12 cellular contexts compared by ENCODE assay signal in genomic region chr12:104490221-104490620, GRCh38. TPM values are rescaled to one million over a fixed set of nuclear protein-coding genes. Genes with fewer than 3 reads are reported as not detected.
DNase-seq lines count a peak whose midpoint lies in the region; ATAC-seq and TF ChIP-seq lines count a peak whose summit lies in the region.
"Had no signal": no experiment of that assay in that cellular context is flagged by ENCODE, and none has a peak within 500 bp of the region (broad histone marks: within the 10 kb centered on the region; RNA-seq: fewer than 3 reads in every experiment).

No MANE protein-coding gene starts in this region.

- H3K36me3 Mint-ChIP-seq in CD4-positive, alpha-beta memory T cell, result peaks cover 0 to 20% of the 10 kb centered on the region in 2 donors
- H3K36me3 Mint-ChIP-seq in IgD-negative memory B cell (no peaks in the 10 kb centered on the region), naive B cell (peaks cover 12 to 13% of the 10 kb centered on the region in 2 donors)
- H3K36me3 Mint-ChIP-seq in activated CD4-positive, alpha-beta memory T cell treated with anti-CD3 and anti-CD28 coated beads, Interleukin-2, amount 10 ng/mL, durations not matched to agents 7 days and 5 days (ENCODE audit: low read depth), result peaks cover 67% of the 10 kb centered on the region

- no peak for DNase-seq in CD4-positive, alpha-beta memory T cell
- no peak for DNase-seq in activated CD4-positive, alpha-beta memory T cell treated with anti-CD3 and anti-CD28 coated beads, Interleukin-2, amount 10 ng/mL, durations not matched to agents 7 days and 5 days
- DNase-seq in naive B cell, result no peak
- no peak for DNase-seq in H4 (ENCODE audit: low spot score)
- no peak for DNase-seq in GM13977 (ENCODE audit: low spot score)
- DNase-seq: amygdala, esophagus squamous epithelium, hypothalamus, NCI-H446 treated with DMSO at 0.1 percent for 48 hours had no signal

- no peaks in the 10 kb centered on the region for H3K27me3 ChIP-seq in CD4-positive, alpha-beta memory T cell (ENCODE audit: insufficient read depth, low read length)
- H3K27me3 ChIP-seq: esophagus squamous epithelium had no signal

- no peaks in the 10 kb centered on the region for H3K9me3 Mint-ChIP-seq in CD4-positive, alpha-beta memory T cell
- no peaks in the 10 kb centered on the region for H3K9me3 Mint-ChIP-seq in IgD-negative memory B cell
- no peaks in the 10 kb centered on the region for H3K9me3 Mint-ChIP-seq in activated CD4-positive, alpha-beta memory T cell treated with anti-CD3 and anti-CD28 coated beads, Interleukin-2, amount 10 ng/mL, durations not matched to agents 7 days and 5 days
- H3K9me3 Mint-ChIP-seq in naive B cell, result no peaks in the 10 kb centered on the region

- H3K27me3 Mint-ChIP-seq in CD4-positive, alpha-beta memory T cell, result no peaks in the 10 kb centered on the region
- H3K27me3 Mint-ChIP-seq in IgD-negative memory B cell, result no peaks in the 10 kb centered on the region
- H3K27me3 Mint-ChIP-seq in activated CD4-positive, alpha-beta memory T cell treated with anti-CD3 and anti-CD28 coated beads, Interleukin-2, amount 10 ng/mL, durations not matched to agents 7 days and 5 days, result no peaks in the 10 kb centered on the region
- no peaks in the 10 kb centered on the region for H3K27me3 Mint-ChIP-seq in naive B cell

- no peak overlapping the region for H3K4me3 ChIP-seq in CD4-positive, alpha-beta memory T cell (ENCODE audit: low read length in 2 of 2)
- H3K4me3 ChIP-seq: coronary artery, esophagus squamous epithelium had no signal

- H3K4me1 Mint-ChIP-seq in CD4-positive, alpha-beta memory T cell, result peaks cover 78 to 97% (median 87%) of the 10 kb centered on the region in 4 donors
- H3K4me1 Mint-ChIP-seq in IgD-negative memory B cell, result peaks cover 64 to 72% (median 66%) of the 10 kb centered on the region in 3 donors
- peaks cover 91% of the 10 kb centered on the region for H3K4me1 Mint-ChIP-seq in activated CD4-positive, alpha-beta memory T cell treated with anti-CD3 and anti-CD28 coated beads, Interleukin-2, amount 10 ng/mL, durations not matched to agents 7 days and 5 days
- H3K4me1 Mint-ChIP-seq in naive B cell, result peaks cover 76 to 96% (median 93%) of the 10 kb centered on the region in 3 donors

- in situ Hi-C loops in GM13977 (cut with MboI; ENCODE audit: low pct_unique_long_range_greater_than_20kb, low sequenced_read_pairs, unreplicated experiment), result no loop called here

- no peaks in the 10 kb centered on the region for H3K9me3 ChIP-seq in CD4-positive, alpha-beta memory T cell (ENCODE audit: control insufficient read depth in 1 of 2, low read length in 2 of 2)
- H3K9me3 ChIP-seq: esophagus squamous epithelium had no signal

- peak overlapping the region in 6 of 8 donors; percentile 29 to 77 (median 59) for H3K4me3 Mint-ChIP-seq in CD4-positive, alpha-beta memory T cell
- H3K4me3 Mint-ChIP-seq in IgD-negative memory B cell, result peak overlapping the region in 3 of 4 donors; percentile 50 to 86 (median 71)
- no peak overlapping the region for H3K4me3 Mint-ChIP-seq in activated CD4-positive, alpha-beta memory T cell treated with anti-CD3 and anti-CD28 coated beads, Interleukin-2, amount 10 ng/mL, durations not matched to agents 7 days and 5 days
- peak overlapping the region; percentile 5 to 66 (median 50) for H3K4me3 Mint-ChIP-seq in naive B cell

- H3K36me3 ChIP-seq in CD4-positive, alpha-beta memory T cell (ENCODE audit: insufficient read depth, low read length), result no peaks in the 10 kb centered on the region
- H3K36me3 ChIP-seq: esophagus squamous epithelium had no signal

- POLR2A ChIA-PET in CD4-positive, alpha-beta memory T cell (lab: Charles Lee; ENCODE audit: partially characterized antibody), result interaction anchor here (0.9 to 1.9 kb wide), 3 partner anchors 12 to 68 kb away, joined by 3 to 11 read pairs (median 7); partner anchors contain the start of gene CHST11
- POLR2A ChIA-PET in activated CD4-positive, alpha-beta memory T cell treated with anti-CD3 and anti-CD28 coated beads, Interleukin-2, amount 10 ng/mL, durations not matched to agents 7 days and 5 days (lab: Charles Lee), result interaction anchor here (1.9 kb wide), 1 partner anchor 12 kb away, joined by 7 read pairs; no protein-coding TSS in a partner anchor

- ATAC-seq in naive B cell (ENCODE audit: low read depth in 2 of 2) (peak in 1 of 2 donors; percentile 16), GM18858 (IDR thresholded peaks at IDR 0.05; ENCODE audit: unreplicated experiment) (no peak)

- intact Hi-C loops in CD4-positive, alpha-beta memory T cell (cut with micrococcal nuclease), result loop anchor here (10.0 kb wide), 1 partner anchor 185 kb away; the partner anchor contains the start of gene EID3

- CTCF ChIA-PET in CD4-positive, alpha-beta memory T cell (lab: Charles Lee; ENCODE audit: partially characterized antibody), result interaction anchor here (1.0 to 1.2 kb wide), 2 partner anchors 12 to 33 kb away, joined by 3 read pairs; no protein-coding TSS in a partner anchor
- CTCF ChIA-PET in activated CD4-positive, alpha-beta memory T cell treated with anti-CD3 and anti-CD28 coated beads, Interleukin-2, amount 10 ng/mL, durations not matched to agents 7 days and 5 days (lab: Charles Lee), result no interaction called here

- H3K4me1 ChIP-seq in CD4-positive, alpha-beta memory T cell (ENCODE audit: insufficient read depth, low read length), result peaks cover 91% of the 10 kb centered on the region

- no peak overlapping the region for H3K27ac ChIP-seq in CD4-positive, alpha-beta memory T cell (ENCODE audit: low read depth, low read length)
- H3K27ac ChIP-seq: coronary artery, esophagus squamous epithelium had no signal

- peak overlapping the region; percentile 42 to 88 (median 80) for H3K27ac Mint-ChIP-seq in CD4-positive, alpha-beta memory T cell
- H3K27ac Mint-ChIP-seq in IgD-negative memory B cell (peak overlapping the region; percentile 11 to 93 (median 15)), naive B cell (peak overlapping the region; percentile 81 to 87 (median 84))
- H3K27ac Mint-ChIP-seq in activated CD4-positive, alpha-beta memory T cell treated with anti-CD3 and anti-CD28 coated beads, Interleukin-2, amount 10 ng/mL, durations not matched to agents 7 days and 5 days, result peak overlapping the region; percentile 28

- no peak for TF ChIP-seq CTCF in GM13977 (IDR thresholded peaks at IDR 0.05; ENCODE audit: extremely low read depth, insufficient read depth, missing control alignments)

RNA-seq across cellular contexts. Expression of gene CHST11, which starts 33.5 kb away (rescaled TPM):
- total RNA-seq in CD4-positive, alpha-beta memory T cell, result 10 to 100 TPM; 55.1 to 55.8 TPM
- 10 to 100 TPM; 63.8 to 64.6 TPM for polyA plus RNA-seq in CD4-positive, alpha-beta memory T cell
- polyA plus RNA-seq in IgD-negative memory B cell (41.7 TPM), naive B cell (ENCODE audit: low read depth in 6 of 6) (10 to 100 TPM; 39.8 to 63.6 (median 58.6) TPM)
- total RNA-seq in activated CD4-positive, alpha-beta memory T cell treated with anti-CD3 and anti-CD28 coated beads, Interleukin-2, amount 10 ng/mL, durations not matched to agents 7 days and 5 days, result 100 to 1,000 TPM; 124 to 125 TPM
- 2.5 and 3.4 TPM in 2 replicates for total RNA-seq in H4 (2014; rRNA removed; shearing (Covaris generic))

Comparison
In these comparisons a context has a peak if more than half of its experiments do, and no peak if none do; other contexts are left out.
1. H3K27ac Mint-ChIP-seq: peak in every context shown above with its lines; median percentile 84 in naive B cell; 80 in CD4-positive, alpha-beta memory T cell; 28 in activated CD4-positive, alpha-beta memory T cell treated with anti-CD3 and anti-CD28 coated beads, Interleukin-2, amount 10 ng/mL, durations not matched to agents 7 days and 5 days; 15 in IgD-negative memory B cell.
2. RNA of gene CHST11, which starts 33.5 kb away (total RNA-seq): 124 to 125 TPM in activated CD4-positive, alpha-beta memory T cell treated with anti-CD3 and anti-CD28 coated beads, Interleukin-2, amount 10 ng/mL, durations not matched to agents 7 days and 5 days and 55.1 to 55.8 TPM in CD4-positive, alpha-beta memory T cell; 2.5 to 3.4 TPM in H4; every median in the first group is over 10 times any median in the second.